In genomic region chr1:197638316-197638715, GRCh38 we compare ENCODE assay signal across 24 cellular contexts.
DNase-seq lines count a peak whose midpoint lies in the region; ATAC-seq and TF ChIP-seq lines count a peak whose summit lies in the region.
"Had no signal": no experiment of that assay in that cellular context is flagged by ENCODE, and none has a peak within 500 bp of the region (broad histone marks: within the 10 kb centered on the region; RNA-seq: fewer than 3 reads in every experiment).

No MANE protein-coding gene starts in this region.

- no peaks in the 10 kb centered on the region for H3K27me3 ChIP-seq in BE2C
- no peaks in the 10 kb centered on the region for H3K27me3 ChIP-seq in heart right ventricle
- no peaks in the 10 kb centered on the region for H3K27me3 ChIP-seq in upper lobe of right lung
- no peaks in the 10 kb centered on the region for H3K27me3 ChIP-seq in sigmoid colon
- H3K27me3 ChIP-seq: left lung, thyroid gland had no signal

- TF ChIP-seq POLR2A in sigmoid colon (IDR thresholded peaks at IDR 0.05): no peak

- DNase-seq in BE2C: peak; percentile 84
- peak; percentile 86 for DNase-seq in NCI-H524 treated with DMSO at 0.1 percent for 48 hours (lab: John Stamatoyannopoulos, UW)
- DNase-seq in heart right ventricle: peak in 1 of 2 donors; percentile 8
- no peak for DNase-seq in head of caudate nucleus
- no peak for DNase-seq in upper lobe of right lung
- DNase-seq in sigmoid colon: no peak
- DNase-seq: activated CD4-positive, alpha-beta T cell treated with anti-CD3 and anti-CD28 coated beads, Interleukin-2, amount 10 ng/mL, durations not matched to agents 24 days and 14 days; activated CD8-positive, alpha-beta memory T cell treated with anti-CD3 and anti-CD28 coated beads, Interleukin-2, amount 10 ng/mL, durations not matched to agents 7 days and 5 days; activated naive CD8-positive, alpha-beta T cell treated with anti-CD3 and anti-CD28 coated beads, Interleukin-2, amount 10 ng/mL, durations not matched to agents 7 days and 5 days; DMS 273 treated with DMSO at 0.1 percent for 48 hours; effector memory CD8-positive, alpha-beta T cell; GOT3; nephron progenitor cell; SHP77 treated with DMSO at 0.1 percent for 48 hours; stimulated activated CD4-positive, alpha-beta T cell treated with anti-CD3 and anti-CD28 coated beads, Interleukin-4, amount 100 ng/mL, for 1 hour; stimulated activated naive CD8-positive, alpha-beta T cell treated with anti-CD3 and anti-CD28 coated beads, Interleukin-15, Interleukin-2, amounts not matched to agents 100 U/mL and 50 U/mL, for 24 hours; T-helper 1 cell; thyroid gland had no signal

- TF ChIP-seq EP300 in sigmoid colon (IDR thresholded peaks at IDR 0.05): no peak

- WGBS in heart right ventricle, 2 donors: 69 to 71% methylated on average over 2 of the region's 2 CpGs
- WGBS in sigmoid colon, 2 donors: 82 to 87% methylated on average over 2 of the region's 2 CpGs

- H3K27ac ChIP-seq in heart right ventricle (peak overlapping the region in 6 of 10 donors; percentile 20 to 64 (median 45)), upper lobe of right lung (no peak overlapping the region), sigmoid colon (no peak overlapping the region)
- H3K27ac ChIP-seq: left lung, prostate gland, thyroid gland had no signal

- TF ChIP-seq CTCF in BE2C (IDR thresholded peaks at IDR 0.05; ENCODE audit: low read depth, low read length): no peak
- no peak for TF ChIP-seq CTCF in heart right ventricle (IDR thresholded peaks at IDR 0.05)
- no peak for TF ChIP-seq CTCF in upper lobe of right lung (IDR thresholded peaks at IDR 0.05)
- no peak for TF ChIP-seq CTCF in sigmoid colon (IDR thresholded peaks at IDR 0.05)

- ATAC-seq in GM21526 (IDR thresholded peaks at IDR 0.05; ENCODE audit: low FRiP score, unreplicated experiment) (peak; percentile 53), heart right ventricle (peak in 6 of 8 donors; percentile 54 to 84 (median 70)), upper lobe of right lung (no peak), GM21786 (IDR thresholded peaks at IDR 0.05; ENCODE audit: unreplicated experiment) (no peak)
- ATAC-seq: activated CD8-positive, alpha-beta memory T cell treated with anti-CD3 and anti-CD28 coated beads, Interleukin-2, amount 10 ng/mL, durations not matched to agents 7 days and 5 days; effector memory CD8-positive, alpha-beta T cell; K562; left lung; stimulated activated naive CD8-positive, alpha-beta T cell treated with anti-CD3 and anti-CD28 coated beads, Interleukin-15, Interleukin-2, amounts not matched to agents 100 U/mL and 50 U/mL, for 24 hours had no signal

- H3K4me1 ChIP-seq in BE2C: peaks cover 14% of the 10 kb centered on the region
- H3K4me1 ChIP-seq in heart right ventricle: peaks cover 0 to 13% (median 3%) of the 10 kb centered on the region in 9 donors
- no peaks in the 10 kb centered on the region for H3K4me1 ChIP-seq in upper lobe of right lung
- H3K4me1 ChIP-seq in sigmoid colon: no peaks in the 10 kb centered on the region
- H3K4me1 ChIP-seq: left lung, prostate gland, thyroid gland had no signal

- H3K9me3 ChIP-seq in BE2C (no peaks in the 10 kb centered on the region), heart right ventricle (peaks cover 0 to 8% (median 2%) of the 10 kb centered on the region in 11 donors), upper lobe of right lung (no peaks in the 10 kb centered on the region), sigmoid colon (peaks cover 0 to 4% (median under 1%) of the 10 kb centered on the region in 4 donors)
- H3K9me3 ChIP-seq: left lung, prostate gland, thyroid gland had no signal

- H3K36me3 ChIP-seq in BE2C (peaks cover 11% of the 10 kb centered on the region), heart right ventricle (peaks cover 0 to 43% (median 0%) of the 10 kb centered on the region in 9 donors), upper lobe of right lung (peaks cover 8% of the 10 kb centered on the region), sigmoid colon (peaks cover 0 to 4% (median 0%) of the 10 kb centered on the region in 4 donors)
- H3K36me3 ChIP-seq: prostate gland, thyroid gland had no signal

- no peak overlapping the region for H3K4me3 ChIP-seq in BE2C (ENCODE audit: low read depth, low read length)
- no peak overlapping the region for H3K4me3 ChIP-seq in heart right ventricle
- H3K4me3 ChIP-seq in upper lobe of right lung: no peak overlapping the region
- no peak overlapping the region for H3K4me3 ChIP-seq in sigmoid colon
- H3K4me3 ChIP-seq: K562, left lung, prostate gland, smooth muscle cell, thyroid gland had no signal

- intact Hi-C loops in heart right ventricle (cut with DNase I) (no loop called here), head of caudate nucleus (cut with DNase I) (no loop called here), upper lobe of right lung (cut with DNase I) (no loop called here), sigmoid colon (cut with DNase I) (no loop called here)

Comparison
In these comparisons a context has a peak if more than half of its experiments do, and no peak if none do; other contexts are left out.
1. DNase-seq: peak in BE2C (single experiment) and NCI-H524 treated with DMSO at 0.1 percent for 48 hours (single experiment); none in head of caudate nucleus (0 of 42), upper lobe of right lung (single experiment) and sigmoid colon (single experiment).
2. ATAC-seq: peak in GM21526 (single experiment) and heart right ventricle (6 of 8); none in upper lobe of right lung (single experiment) and GM21786 (single experiment).
3. H3K27ac ChIP-seq: peak in heart right ventricle (6 of 10); none in upper lobe of right lung (single experiment) and sigmoid colon (0 of 4).